Comparison of ENCODE assay signal across 8 cellular contexts in genomic region chr16:1705324-1705687, GRCh38. TPM values are rescaled to one million over a fixed set of nuclear protein-coding genes. Genes with fewer than 3 reads are reported as not detected.
DNase-seq lines count a peak whose midpoint lies in the region; ATAC-seq and TF ChIP-seq lines count a peak whose summit lies in the region.
"Not testable (repeated sequence)": the region's sequence is repeated elsewhere in the genome, so short reads cannot be mapped to it uniquely, and the experiment has no call there.

No MANE protein-coding gene starts in this region.

- peak; percentile 21 for ATAC-seq in HG03159 (IDR thresholded peaks at IDR 0.05; ENCODE audit: unreplicated experiment)
- ATAC-seq in upper lobe of left lung (ENCODE audit: low FRiP score in 2 of 2) = peak; percentile 52 to 66

- under 1% methylated on average over 16 of the region's 16 CpGs for WGBS in prostate gland
- 0 to 1% methylated on average over 14 to 16 of the region's 16 CpGs for WGBS in upper lobe of left lung, 2 donors

- H4K20me1 ChIP-seq in OCI-LY1 (ENCODE audit: insufficient read depth, low read length) = not testable (repeated sequence)

- not testable (repeated sequence) for H3K9me2 ChIP-seq in OCI-LY1 (ENCODE audit: low read depth, low read length)

- peak overlapping the region; percentile 78 for H3K4me2 ChIP-seq in OCI-LY1 (ENCODE audit: low read length)

- H3K4me1 ChIP-seq in OCI-LY1 (ENCODE audit: insufficient read depth, low read length, severe bottlenecking) (peaks cover 42% of the 10 kb centered on the region), prostate gland (replicated peaks) (peaks cover 21% of the 10 kb centered on the region), upper lobe of left lung (peaks cover 23 to 35% (median 26%) of the 10 kb centered on the region in 4 donors)
- H3K4me1 ChIP-seq in endocrine pancreas (ENCODE audit: control insufficient read depth, insufficient read depth, low read length) = not testable (repeated sequence)

- not testable (repeated sequence) for TF ChIP-seq EP300 in upper lobe of left lung (IDR thresholded peaks at IDR 0.05)

- H3K9me3 ChIP-seq in OCI-LY1 (ENCODE audit: low read length); endocrine pancreas (ENCODE audit: control insufficient read depth, low read length); prostate gland; upper lobe of left lung: not testable (repeated sequence)

- H3F3A ChIP-seq in OCI-LY1 (ENCODE audit: insufficient read depth, low read length) = not testable (repeated sequence)

- intact Hi-C loops in prostate gland (cut with DNase I) = loop anchor here (10.0 kb wide), 1 partner anchor 91 kb away; the partner anchor contains the start of genes CRAMP1 and IFT140

- peaks cover 20% of the 10 kb centered on the region for H3K79me2 ChIP-seq in OCI-LY1 (ENCODE audit: insufficient read depth, low read length)

- H3K36me3 ChIP-seq in GM06990 (ENCODE audit: control insufficient read depth, insufficient read depth, low read length) (peaks cover 12% of the 10 kb centered on the region), OCI-LY1 (ENCODE audit: insufficient read depth, low read length) (peaks cover 29% of the 10 kb centered on the region), upper lobe of left lung (peaks cover 0 to 15% (median 9%) of the 10 kb centered on the region in 4 donors)
- H3K36me3 ChIP-seq in endocrine pancreas (ENCODE audit: control insufficient read depth, insufficient read depth, low read length); prostate gland: not testable (repeated sequence)

- not testable (repeated sequence) for TF ChIP-seq CTCF in GM06990 (IDR thresholded peaks at IDR 0.05; ENCODE audit: insufficient read depth, low read length, poor library complexity, severe bottlenecking); OCI-LY1 (IDR thresholded peaks at IDR 0.05; ENCODE audit: low read length); prostate gland (IDR thresholded peaks at IDR 0.05); upper lobe of left lung (IDR thresholded peaks at IDR 0.05)

- peak overlapping the region; percentile 69 for H3K27ac ChIP-seq in OCI-LY1 (ENCODE audit: low read depth, low read length, poor library complexity, severe bottlenecking)
- H3K27ac ChIP-seq in layer of hippocampus (ENCODE audit: low read depth, low read length) = peak overlapping the region; percentile 92
- H3K27ac ChIP-seq in prostate gland = peak overlapping the region; percentile 80 to 88
- H3K27ac ChIP-seq in upper lobe of left lung = peak overlapping the region; percentile 89 to 97 (median 92)

- H2AFZ ChIP-seq in OCI-LY1 (ENCODE audit: low read length) = not testable (repeated sequence)

- TF ChIP-seq POLR2A in prostate gland (IDR thresholded peaks at IDR 0.05); upper lobe of left lung (IDR thresholded peaks at IDR 0.05): not testable (repeated sequence)

- not testable (repeated sequence) for H3K27me3 ChIP-seq in GM06990 (replicated peaks; ENCODE audit: control insufficient read depth, insufficient read depth, low read length); OCI-LY1 (ENCODE audit: insufficient read depth, low read length); endocrine pancreas (ENCODE audit: control insufficient read depth, insufficient read depth, low read length); layer of hippocampus (ENCODE audit: control insufficient read depth, insufficient read depth, low read length); prostate gland (replicated peaks; ENCODE audit: insufficient read depth); upper lobe of left lung

- peak overlapping the region; percentile 74 for H3K4me3 ChIP-seq in GM06990 (replicated peaks; ENCODE audit: low read depth, low read length)
- peak overlapping the region; percentile 93 for H3K4me3 ChIP-seq in OCI-LY1 (ENCODE audit: low read depth, low read length, poor library complexity, severe bottlenecking)
- peak overlapping the region; percentile 56 for H3K4me3 ChIP-seq in endocrine pancreas (ENCODE audit: control insufficient read depth, insufficient read depth, low read length)
- H3K4me3 ChIP-seq in prostate gland = peak overlapping the region; percentile 47 to 87
- H3K4me3 ChIP-seq in upper lobe of left lung = peak overlapping the region; percentile 67 to 89 (median 79)

- not testable (repeated sequence) for DNase-seq in GM06990 (ENCODE audit: extremely low read depth, insufficient read length); prostate gland (ENCODE audit: low spot score)
- DNase-seq in activated T-helper 1 cell treated with Interleukin-2 at 50 U/mL for 16 hours (ENCODE audit: low read depth) (peak; percentile 7), upper lobe of left lung (peak in 1 of 2 donors; percentile 53)

- H3K9ac ChIP-seq in OCI-LY1 (ENCODE audit: low read length) (peak overlapping the region; percentile 93), endocrine pancreas (ENCODE audit: control insufficient read depth, insufficient read depth, low read length) (peak overlapping the region; percentile 79)

RNA-seq across cellular contexts. Expression of gene MAPK8IP3, which starts 0.7 kb away (rescaled TPM):
- total RNA-seq in prostate gland (100 to 1,000 TPM in 1 of 2 donors, 10 to 100 TPM in 1; 56.0 to 157 TPM), upper lobe of left lung (100 to 1,000 TPM in 2 of 6 donors, 10 to 100 TPM in 4; 46.4 to 505 (median 71.9) TPM)

RNA-seq across cellular contexts. Expression of gene JPT2, which starts 27.2 kb away (rescaled TPM):
- 10 to 100 TPM; 56.6 to 75.3 TPM for total RNA-seq in prostate gland
- total RNA-seq in upper lobe of left lung = 10 to 100 TPM; 15.8 to 60.5 (median 38.3) TPM
